In the genomic region with DNA sequence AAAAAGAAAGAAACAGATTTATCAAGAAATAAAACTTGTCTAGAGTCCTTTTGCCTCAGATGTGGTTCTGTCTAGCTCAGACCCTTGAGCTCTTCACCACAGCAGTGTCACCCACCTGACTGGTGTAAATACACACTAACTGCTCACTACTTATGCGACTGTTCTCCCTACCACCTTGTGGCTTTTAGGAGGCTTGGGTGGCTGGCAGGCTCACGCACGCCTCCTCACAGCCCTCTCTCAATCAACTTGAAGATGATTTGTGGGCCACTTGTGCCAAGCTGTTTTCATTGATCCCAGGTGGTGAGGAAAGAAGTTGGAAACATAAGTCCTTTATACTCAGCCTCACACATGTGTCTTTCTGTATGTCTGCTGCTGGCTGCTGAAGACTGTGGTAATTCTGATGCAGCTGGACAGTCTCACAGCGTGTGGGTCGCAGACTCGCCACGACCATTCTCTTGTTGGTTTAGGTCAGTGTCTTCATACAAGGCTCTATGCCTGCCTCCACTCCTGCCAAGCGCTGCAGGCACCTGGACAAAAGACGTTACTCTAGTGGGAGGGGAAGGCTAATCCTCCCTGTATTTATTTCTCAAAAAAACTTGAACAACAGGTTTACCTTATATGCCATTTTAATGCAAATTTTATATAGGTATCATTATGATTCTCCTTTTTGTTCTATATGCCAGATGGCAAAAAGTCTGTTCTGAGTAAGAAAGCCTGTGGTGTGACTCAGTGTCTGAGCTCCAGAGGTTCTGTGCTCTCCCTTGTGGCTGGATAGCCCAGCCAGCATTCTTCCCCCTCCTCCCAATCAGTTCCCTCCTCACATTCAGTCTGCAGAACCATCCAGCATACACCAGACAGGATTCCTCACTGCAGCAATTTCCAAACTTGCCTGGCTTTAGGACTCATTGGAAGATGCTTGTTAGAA, we compare ENCODE assay signal across 1 cellular context.
TF ChIP-seq lines count a peak whose summit lies in the region.

No MANE protein-coding gene starts in this region.

TF ChIP-seq in IMR-90, 13 proteins besides CTCF, POLR2A, EP300 and RAD21 (continued from another document):
- TF ChIP-seq FOS (IDR thresholded peaks at IDR 0.05; ENCODE audit: low read depth, low read length): peak; percentile 64; the same call in 1 of the 2 replicates
- TF ChIP-seq MAZ (IDR thresholded peaks at IDR 0.05; ENCODE audit: borderline replicate concordance, low read depth, low read length): 0 out of 2 replicates have a peak, but pooled peaks have one; percentile 15
- 0 out of 2 replicates have a peak, but pooled peaks have one; percentile 24 for TF ChIP-seq SMC3 (IDR thresholded peaks at IDR 0.05; ENCODE audit: low read depth, low read length)
